In the genomic region with DNA sequence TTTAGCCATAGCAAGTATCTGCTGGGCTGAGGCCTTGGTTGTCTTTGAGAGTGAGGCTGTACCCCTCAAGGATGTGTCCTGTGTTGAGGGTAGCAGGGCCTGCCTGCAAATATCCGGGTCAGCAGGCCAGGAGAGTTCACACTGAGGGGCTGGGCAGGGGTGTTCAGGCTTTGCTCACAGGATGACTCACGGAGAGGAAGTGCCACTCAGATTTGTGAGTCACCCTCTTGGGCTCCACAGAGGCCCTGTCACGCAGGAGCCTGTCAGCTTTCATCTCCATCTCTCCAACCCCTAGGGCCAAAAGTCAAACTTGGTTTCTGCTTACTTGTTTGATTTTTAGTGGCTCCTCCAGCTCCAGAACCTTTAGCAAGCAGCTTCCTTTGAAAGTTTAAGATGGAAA, we compare ENCODE assay signal across 9 cellular contexts.
DNase-seq lines count a peak whose midpoint lies in the region; ATAC-seq and TF ChIP-seq lines count a peak whose summit lies in the region.
"Had no signal": no experiment of that assay in that cellular context is flagged by ENCODE, and none has a peak within 500 bp of the region (broad histone marks: within the 10 kb centered on the region; RNA-seq: fewer than 3 reads in every experiment).

No MANE protein-coding gene starts in this region.

- H2AK5ac ChIP-seq in trophoblast cell (ENCODE audit: low read length): no peak overlapping the region

- H3K36me3 ChIP-seq in trophoblast cell (ENCODE audit: control insufficient read depth in 1 of 2, insufficient read depth in 2 of 2, low read length in 2 of 2): no peaks in the 10 kb centered on the region

- whole genome bisulfite sequencing in trophoblast cell (ENCODE audit: extremely low coverage, insufficient coverage, insufficient read length): no CpG with 5 or more reads among the region's 3 CpGs

- H3K27me3 Mint-ChIP-seq in Calu3 (ENCODE audit: unreplicated experiment) (no peaks in the 10 kb centered on the region), activated B cell treated with CpG ODN at 0.5 μM for 24 hours (no peaks in the 10 kb centered on the region)

- no peak overlapping the region for H2BK5ac ChIP-seq in trophoblast cell (ENCODE audit: low read depth, low read length, poor library complexity)

- no peak overlapping the region for H3K4ac ChIP-seq in trophoblast cell (ENCODE audit: low read depth, low read length)

- H3K27ac ChIP-seq in trophoblast cell (ENCODE audit: low read depth, low read length): no peak overlapping the region

- no peak overlapping the region for H4K91ac ChIP-seq in trophoblast cell (ENCODE audit: low read depth, low read length)

- H3K36me3 Mint-ChIP-seq in Calu3 (ENCODE audit: insufficient read depth, unreplicated experiment) (no peaks in the 10 kb centered on the region), activated B cell treated with CpG ODN at 0.5 μM for 24 hours (ENCODE audit: low read depth) (no peaks in the 10 kb centered on the region)

- no peaks in the 10 kb centered on the region for H3K9me3 Mint-ChIP-seq in Calu3 (ENCODE audit: low read depth, unreplicated experiment)
- no peaks in the 10 kb centered on the region for H3K9me3 Mint-ChIP-seq in activated B cell treated with CpG ODN at 0.5 μM for 24 hours

- H3K4me3 ChIP-seq in epithelial cell of esophagus (ENCODE audit: low read length): no peak overlapping the region
- H3K4me3 ChIP-seq in trophoblast cell (ENCODE audit: low read depth, low read length): no peak overlapping the region

- H3K4me1 Mint-ChIP-seq in Calu3 (ENCODE audit: low read depth, unreplicated experiment) (peaks cover 22% of the 10 kb centered on the region), activated B cell treated with CpG ODN at 0.5 μM for 24 hours (peaks cover 18% of the 10 kb centered on the region)

- H3K27me3 ChIP-seq in trophoblast cell (ENCODE audit: insufficient read depth, low read length): no peaks in the 10 kb centered on the region

- H3K18ac ChIP-seq in trophoblast cell (ENCODE audit: low read length): no peak overlapping the region

- no peaks in the 10 kb centered on the region for H3K9me3 ChIP-seq in trophoblast cell (ENCODE audit: insufficient read depth, low read depth, low read length)

- ATAC-seq in GM21381 (IDR thresholded peaks at IDR 0.05; ENCODE audit: unreplicated experiment): peak; percentile 99
- ATAC-seq in HG03565 (IDR thresholded peaks at IDR 0.05; ENCODE audit: unreplicated experiment): peak; percentile 97
- ATAC-seq in activated B cell treated with CpG ODN at 0.5 μM for 24 hours (ENCODE audit: low read depth): peak; percentile 99

- H3K4me3 Mint-ChIP-seq in Calu3 (ENCODE audit: low read depth, unreplicated experiment) (no peak overlapping the region), activated B cell treated with CpG ODN at 0.5 μM for 24 hours (peak overlapping the region; percentile 4)
- H3K4me3 Mint-ChIP-seq: naive thymus-derived CD8-positive, alpha-beta T cell had no signal

- H3K79me1 ChIP-seq in trophoblast cell (ENCODE audit: low read length): peaks cover 7% of the 10 kb centered on the region

- TF ChIP-seq CTCF in Calu3 (IDR thresholded peaks at IDR 0.05; ENCODE audit: unreplicated experiment) (no peak), activated B cell treated with CpG ODN at 0.5 μM for 24 hours (IDR thresholded peaks at IDR 0.05) (no peak), epithelial cell of esophagus (IDR thresholded peaks at IDR 0.05; ENCODE audit: insufficient read depth, low read depth, low read length, missing control alignments) (no peak)

- H3K79me2 ChIP-seq in trophoblast cell (ENCODE audit: control insufficient read depth, insufficient read depth, low read length, poor library complexity): no peaks in the 10 kb centered on the region

- H3K23ac ChIP-seq in trophoblast cell (ENCODE audit: low read length): no peak overlapping the region

- H2BK120ac ChIP-seq in trophoblast cell (ENCODE audit: insufficient read depth, low read length, poor library complexity): no peak overlapping the region

- H3K4me2 ChIP-seq in trophoblast cell (ENCODE audit: low read length): no peak overlapping the region

- POLR2A ChIA-PET in activated B cell treated with CpG ODN at 0.5 μM for 24 hours (lab: Charles Lee): interaction anchor here (0.5 to 2.1 kb wide), 9 partner anchors 11 to 964 kb away, joined by 3 to 8 read pairs (median 4); no protein-coding TSS in a partner anchor

- intact Hi-C loops in Calu3 (cut with micrococcal nuclease; ENCODE audit: unreplicated experiment): no loop called here
- intact Hi-C loops in activated B cell treated with CpG ODN at 0.5 μM for 24 hours (cut with micrococcal nuclease): loop anchor here (2.0 to 5.0 kb wide), 8 partner anchors 13 to 389 kb away; partner anchors contain the start of gene NR4A3

- H2BK12ac ChIP-seq in trophoblast cell (ENCODE audit: low read length): peak overlapping the region; percentile 6

- no TSS peak for BruUV-seq in Calu3 (replicated peaks; lab: Mats Ljungman, UMichigan)

- H3K4me1 ChIP-seq in trophoblast cell (ENCODE audit: control insufficient read depth in 1 of 2, insufficient read depth in 2 of 2, low read length in 2 of 2): peaks cover 5 to 10% of the 10 kb centered on the region in 2 experiments

- H3K27ac Mint-ChIP-seq in Calu3 (ENCODE audit: unreplicated experiment): peak overlapping the region; percentile 48
- H3K27ac Mint-ChIP-seq in activated B cell treated with CpG ODN at 0.5 μM for 24 hours: peak overlapping the region; percentile 78

- no peak overlapping the region for H4K8ac ChIP-seq in trophoblast cell (ENCODE audit: low read depth, low read length)

- no peak overlapping the region for H3K9ac ChIP-seq in trophoblast cell (ENCODE audit: low read length)

- DNase-seq in Calu3 (peak; percentile 54), activated B cell treated with CpG ODN at 0.5 μM for 24 hours (peak; percentile 47), epithelial cell of esophagus (ENCODE audit: low read depth) (peak; percentile 91), trophoblast cell (peak; percentile 71 to 72), NCI-H2029 treated with DMSO at 0.1 percent for 48 hours (lab: John Stamatoyannopoulos, UW) (no peak), NCI-H128 (lab: John Stamatoyannopoulos, UW; ENCODE audit: unreplicated experiment) (no peak)

- CTCF ChIA-PET in Calu3 (lab: Charles Lee) (no interaction called here), activated B cell treated with CpG ODN at 0.5 μM for 24 hours (lab: Charles Lee) (interaction anchor here (1.0 kb wide), 1 partner anchor 81 kb away, joined by 3 read pairs; no protein-coding TSS in a partner anchor)

- H2AFZ ChIP-seq in trophoblast cell (ENCODE audit: insufficient read depth, low read length, poor library complexity): no peak overlapping the region

- H4K12ac ChIP-seq in trophoblast cell (ENCODE audit: low read depth, low read length): no peak overlapping the region

- no peak overlapping the region for H3K14ac ChIP-seq in trophoblast cell (ENCODE audit: low read length)

Comparison
In these comparisons a context has a peak if more than half of its experiments do, and no peak if none do; other contexts are left out.
1. DNase-seq: peak in Calu3 (single experiment), activated B cell treated with CpG ODN at 0.5 μM for 24 hours (single experiment), epithelial cell of esophagus (single experiment) and trophoblast cell (2 of 2); none in NCI-H2029 treated with DMSO at 0.1 percent for 48 hours (single experiment) and NCI-H128 (single experiment).
2. Peak in every context shown above with its lines, with median percentiles within 50 percentile points of each other: ATAC-seq.